Comparison of ENCODE assay signal across 10 cellular contexts in the genomic region with DNA sequence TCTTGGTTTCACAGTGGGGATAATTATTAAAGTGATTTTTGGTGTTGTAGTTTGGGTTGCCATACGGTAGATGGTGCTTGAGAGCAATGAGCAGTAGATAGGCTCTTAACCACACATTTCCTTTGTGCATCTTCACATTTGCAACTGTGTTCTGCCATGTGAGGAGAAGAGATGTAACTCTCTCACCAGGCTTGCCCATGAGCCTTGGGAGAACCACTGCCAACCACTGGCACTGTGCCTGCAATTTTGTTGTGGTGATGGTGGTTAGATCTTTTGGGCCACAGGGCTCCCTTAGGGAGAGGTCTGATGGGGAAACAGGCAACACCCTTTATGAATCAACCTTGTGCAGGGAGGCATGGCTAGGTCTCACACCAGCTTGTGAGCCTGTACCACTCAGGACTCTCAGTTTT.
DNase-seq lines count a peak whose midpoint lies in the region; ATAC-seq, FAIRE-seq and TF ChIP-seq lines count a peak whose summit lies in the region.
"Had no signal": no experiment of that assay in that cellular context is flagged by ENCODE, and none has a peak within 500 bp of the region (broad histone marks: within the 10 kb centered on the region; RNA-seq: fewer than 3 reads in every experiment).

No MANE protein-coding gene starts in this region.

- TF ChIP-seq POLR2A in transverse colon (IDR thresholded peaks at IDR 0.05) (no peak), H54 (IDR thresholded peaks at IDR 0.05; ENCODE audit: low read depth, low read length) (no peak)

- H3K36me3 ChIP-seq in transverse colon: no peaks in the 10 kb centered on the region
- H3K36me3 ChIP-seq: pancreas had no signal

- no peak for TF ChIP-seq EP300 in transverse colon (IDR thresholded peaks at IDR 0.05; ENCODE audit: low read depth)

- in situ Hi-C loops in transverse colon (cut with MboI; ENCODE audit: low pct_ligation_motif_present in 1 of 4, low pct_unique_long_range_greater_than_20kb in 1 of 4, low sequenced_read_pairs in 3 of 4): no loop called here

- H3K4me1 ChIP-seq in transverse colon: no peaks in the 10 kb centered on the region
- H3K4me1 ChIP-seq: pancreas had no signal

- H3K27me3 ChIP-seq in transverse colon: no peaks in the 10 kb centered on the region
- H3K27me3 ChIP-seq: pancreas had no signal

- H3K9me3 ChIP-seq in transverse colon: peaks cover 21 to 28% of the 10 kb centered on the region in 2 donors
- H3K9me3 ChIP-seq: pancreas had no signal

- peaks cover 38% of the 10 kb centered on the region for H3K9me3 Mint-ChIP-seq in activated naive CD8-positive, alpha-beta T cell treated with anti-CD3 and anti-CD28 coated beads, Interleukin-2, amount 50 U/mL, for 24 hours

- H3K36me3 Mint-ChIP-seq in activated naive CD8-positive, alpha-beta T cell treated with anti-CD3 and anti-CD28 coated beads, Interleukin-2, amount 50 U/mL, for 24 hours (ENCODE audit: low read depth): peaks cover 37% of the 10 kb centered on the region

- TF ChIP-seq CTCF in transverse colon (IDR thresholded peaks at IDR 0.05): no peak

- DNase-seq in AG08395 (ENCODE audit: low spot score) (peak; percentile 7), LoVo (ENCODE audit: low spot score) (no peak), transverse colon (no peak), H54 (ENCODE audit: insufficient read length, low spot score) (no peak)
- no peak for DNase-seq in activated naive CD8-positive, alpha-beta T cell treated with anti-CD3 and anti-CD28 coated beads, Interleukin-2, amount 50 U/mL, for 24 hours
- DNase-seq in stimulated activated CD4-positive, alpha-beta T cell treated with anti-CD3 and anti-CD28 coated beads, Interleukin-1b, Interleukin-23, amount 100 ng/mL, for 48 hours: no peak
- DNase-seq: C1 segment of cervical spinal cord had no signal

- intact Hi-C loops in transverse colon (cut with DNase I; ENCODE audit: low total_unique reads): no loop called here

- no peak for FAIRE-seq in H54 (lab: Jason Lieb, UNC)
- FAIRE-seq: pancreas had no signal

- ATAC-seq in GM18498 (IDR thresholded peaks at IDR 0.05; ENCODE audit: unreplicated experiment) (peak; percentile 67), HG03175 (IDR thresholded peaks at IDR 0.05; ENCODE audit: unreplicated experiment) (peak; percentile 65)
- peak; percentile 36 for ATAC-seq in activated naive CD8-positive, alpha-beta T cell treated with anti-CD3 and anti-CD28 coated beads, Interleukin-2, amount 50 U/mL, for 24 hours
- ATAC-seq: pancreas had no signal

- H3K4me3 ChIP-seq in transverse colon: no peak overlapping the region
- H3K4me3 ChIP-seq: pancreas had no signal

- H3K4me3 Mint-ChIP-seq in activated naive CD8-positive, alpha-beta T cell treated with anti-CD3 and anti-CD28 coated beads, Interleukin-2, amount 50 U/mL, for 24 hours: no peak overlapping the region

- H3K27me3 Mint-ChIP-seq in activated naive CD8-positive, alpha-beta T cell treated with anti-CD3 and anti-CD28 coated beads, Interleukin-2, amount 50 U/mL, for 24 hours: no peaks in the 10 kb centered on the region

- H3K27ac ChIP-seq in transverse colon: no peak overlapping the region
- H3K27ac ChIP-seq: pancreas had no signal

- H3K27ac Mint-ChIP-seq in activated naive CD8-positive, alpha-beta T cell treated with anti-CD3 and anti-CD28 coated beads, Interleukin-2, amount 50 U/mL, for 24 hours: no peak overlapping the region

- peaks cover 6% of the 10 kb centered on the region for H3K4me1 Mint-ChIP-seq in activated naive CD8-positive, alpha-beta T cell treated with anti-CD3 and anti-CD28 coated beads, Interleukin-2, amount 50 U/mL, for 24 hours

- 78% methylated on average over 1 of the region's 1 CpG; no CpG with 5 or more reads in 1 of the 2 donors for WGBS in transverse colon (ENCODE audit: low coverage in 1 of 2), 2 donors
